18 cellular contexts compared by ENCODE assay signal in the genomic region with DNA sequence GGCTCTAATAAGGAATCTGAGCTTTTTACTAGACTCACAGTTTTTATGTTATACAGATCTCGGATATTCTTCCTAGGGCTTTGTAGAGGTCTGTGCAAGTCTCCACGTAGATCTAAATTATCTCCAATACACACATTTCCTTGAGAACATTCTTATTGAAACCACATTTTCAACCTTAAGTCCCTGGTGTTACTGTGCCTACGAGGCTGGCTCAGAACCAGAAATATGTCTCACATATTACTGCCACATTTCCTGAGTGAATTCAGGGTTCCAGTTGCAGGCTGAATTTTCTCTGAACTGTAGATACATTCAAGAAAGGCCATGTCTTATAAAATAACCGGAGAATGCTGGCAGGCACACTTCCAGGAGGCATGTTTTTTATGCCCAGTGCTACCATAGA. TPM values are rescaled to one million over a fixed set of nuclear protein-coding genes. Genes with fewer than 3 reads are reported as not detected.
DNase-seq lines count a peak whose midpoint lies in the region; ATAC-seq and TF ChIP-seq lines count a peak whose summit lies in the region.
"Had no signal": no experiment of that assay in that cellular context is flagged by ENCODE, and none has a peak within 500 bp of the region (broad histone marks: within the 10 kb centered on the region; RNA-seq: fewer than 3 reads in every experiment).

No MANE protein-coding gene starts in this region.

- no peak for ATAC-seq in GM21576 (IDR thresholded peaks at IDR 0.05; ENCODE audit: unreplicated experiment)
- ATAC-seq: mucosa of descending colon; stimulated activated effector memory CD8-positive, alpha-beta T cell treated with anti-CD3 and anti-CD28 coated beads, Interleukin-12 subunit alpha, Interleukin-12 subunit beta, amount 100 ng/mL, for 72 hours had no signal

- no peak for TF ChIP-seq CTCF in AG09319 (IDR thresholded peaks at IDR 0.05; ENCODE audit: low read depth, low read length)
- TF ChIP-seq CTCF in astrocyte of the spinal cord (IDR thresholded peaks at IDR 0.05; ENCODE audit: low read depth, low read length), result no peak

- H3K4me3 ChIP-seq in astrocyte of the spinal cord (ENCODE audit: low read depth, low read length), result no peak overlapping the region
- H3K4me3 ChIP-seq: mucosa of descending colon, skin epidermis had no signal

- in situ Hi-C loops in astrocyte of the spinal cord (cut with HindIII; ENCODE audit: low sequenced_read_pairs), result no loop called here

- DNase-seq in AG09319 (ENCODE audit: extremely low read depth, low read depth) (peak; percentile 15), HT1080 (ENCODE audit: low read depth) (peak; percentile 17), astrocyte of the spinal cord (ENCODE audit: low read depth, low spot score) (peak; percentile 39), glomerular endothelial cell (ENCODE audit: extremely low read depth, low read depth, low spot score) (peak; percentile 33), foreskin melanocyte (no peak), NCI-H524 treated with DMSO at 0.1 percent for 48 hours (lab: John Stamatoyannopoulos, UW) (no peak)
- no peak for DNase-seq in activated effector memory CD4-positive, alpha-beta T cell treated with anti-CD3 and anti-CD28 coated beads, Interleukin-2, amount 50 U/mL, for 16 hours
- DNase-seq: activated CD4-positive, alpha-beta T cell treated with anti-CD3 and anti-CD28 coated beads, Interleukin-2, amount 10 ng/mL, durations not matched to agents 24 days and 14 days; hypothalamus; KBM-7; mucosa of descending colon; NCI-H1436; NCI-H226; occipital lobe; T1000 had no signal

RNA-seq across cellular contexts. Expression of gene INHBA, which starts 46.5 kb away (rescaled TPM):
- total RNA-seq in HT1080 (2014; rRNA removed; shearing (Covaris generic)), result 1.1 and 1.7 TPM in 2 replicates
- 9.3 and 12.0 TPM in 2 replicates for polyA plus RNA-seq in HT1080 (2015; cell fraction: cytosol; rRNA removed)
- 29.4 and 32.1 TPM in 2 replicates for polyA plus RNA-seq in HT1080 (2015; cell fraction: nucleus; rRNA removed)
- total RNA-seq in glomerular endothelial cell, result 20.2 and 53.6 TPM in 2 replicates

Comparison
In these comparisons a context has a peak if more than half of its experiments do, and no peak if none do; other contexts are left out.
1. DNase-seq: peak in AG09319 (single experiment), HT1080 (single experiment), astrocyte of the spinal cord (single experiment) and glomerular endothelial cell (single experiment); none in foreskin melanocyte (single experiment), NCI-H524 treated with DMSO at 0.1 percent for 48 hours (single experiment) and activated effector memory CD4-positive, alpha-beta T cell treated with anti-CD3 and anti-CD28 coated beads, Interleukin-2, amount 50 U/mL, for 16 hours (single experiment).